In the genomic region with DNA sequence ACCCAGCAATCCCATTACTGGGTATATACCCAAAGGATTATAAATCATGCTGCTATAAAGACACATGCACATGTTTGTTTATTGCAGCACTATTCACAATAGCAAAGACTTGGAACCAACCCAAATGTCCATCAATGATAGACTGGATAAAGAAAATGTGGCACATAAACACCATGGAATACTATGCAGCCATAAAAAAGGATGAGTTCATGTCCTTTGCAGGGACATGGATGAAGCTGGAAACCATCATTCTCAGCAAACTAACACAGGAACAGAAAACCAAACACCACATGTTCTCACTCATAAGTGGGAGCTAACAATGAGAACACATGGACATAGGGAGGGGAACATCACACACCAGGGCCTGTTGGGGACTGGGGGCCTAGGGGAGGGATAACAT, we compare ENCODE assay signal across 2 cellular contexts. TPM values are rescaled to one million over a fixed set of nuclear protein-coding genes. Genes with fewer than 3 reads are reported as not detected.
"Had no signal": no experiment of that assay in that cellular context is flagged by ENCODE, and none has a peak within 500 bp of the region (broad histone marks: within the 10 kb centered on the region; RNA-seq: fewer than 3 reads in every experiment).

No MANE protein-coding gene starts in this region.

RNA-seq across cellular contexts. Expression of a gene that starts 58.0 kb away (rescaled TPM):
- total RNA-seq: smooth muscle cell had no signal
- polyA plus RNA-seq: neural cell had no signal
